ENCODE assay signal across 13 cellular contexts in the genomic region with DNA sequence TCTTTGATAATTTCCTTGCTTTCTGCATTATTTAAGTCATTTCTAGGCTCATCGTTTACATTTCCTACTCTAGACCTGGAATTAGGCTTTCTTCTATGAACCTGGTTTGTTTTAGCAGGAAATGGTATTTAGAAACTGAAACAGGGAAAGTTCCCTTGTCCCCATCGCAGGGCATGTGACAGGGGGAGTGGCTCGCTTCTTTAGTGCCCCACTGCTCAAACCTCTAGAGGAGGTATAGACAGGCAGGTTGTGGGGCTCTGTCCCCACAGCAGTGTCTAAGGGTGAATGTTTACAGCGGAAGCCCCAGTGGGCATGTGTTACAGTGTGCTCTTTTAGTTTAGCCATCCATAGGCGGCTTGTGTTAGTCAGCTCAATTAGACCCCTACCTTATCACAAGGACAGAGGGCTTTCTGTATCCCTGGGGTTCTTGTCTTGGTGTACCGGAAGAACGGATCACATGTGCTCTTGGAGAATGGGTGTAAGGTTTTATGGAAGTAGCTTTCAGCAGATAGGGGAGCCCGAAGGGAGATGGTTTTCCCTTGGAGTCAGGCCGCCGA. TPM values are rescaled to one million over a fixed set of nuclear protein-coding genes. Genes with fewer than 3 reads are reported as not detected.
DNase-seq lines count a peak whose midpoint lies in the region; ATAC-seq, FAIRE-seq and TF ChIP-seq lines count a peak whose summit lies in the region.
"Had no signal": no experiment of that assay in that cellular context is flagged by ENCODE, and none has a peak within 500 bp of the region (broad histone marks: within the 10 kb centered on the region; RNA-seq: fewer than 3 reads in every experiment).

No MANE protein-coding gene starts in this region.

- no peak overlapping the region for H3K9ac ChIP-seq in GM12878 (ENCODE audit: control insufficient read depth, insufficient read depth, low read length)

- H2AFZ ChIP-seq in GM12878 (ENCODE audit: control insufficient read depth, low read depth, low read length): peak overlapping the region; percentile 11

- BruUV-seq in GM12878 (replicated peaks; lab: Mats Ljungman, UMichigan): no TSS peak

- H3K4me3 Mint-ChIP-seq in stimulated activated naive CD8-positive, alpha-beta T cell treated with anti-CD3 and anti-CD28 coated beads, Interleukin-15, amount 100 ng/mL, for 72 hours: peak overlapping the region; percentile 4 to 39
- H3K4me3 Mint-ChIP-seq in chondrocyte (ENCODE audit: unreplicated experiment): no peak overlapping the region

- no peak for TF ChIP-seq POLR2A in GM12878 (IDR thresholded peaks at IDR 0.05; ENCODE audit: low read depth, low read length)

- H3K9me3 ChIP-seq in GM12878 (replicated peaks; ENCODE audit: control insufficient read depth, insufficient read depth, low read length): no peaks in the 10 kb centered on the region; the same call in 2 of the 3 replicates

- no peak for TF ChIP-seq EP300 in GM12878 (IDR thresholded peaks at IDR 0.05; ENCODE audit: borderline replicate concordance in 1 of 2, control insufficient read depth in 1 of 2, low read depth in 2 of 2, low read length in 2 of 2)

- CTCF ChIA-PET in GM12878 (lab: Yijun Ruan, JAX): no interaction called here
- CTCF ChIA-PET in GM10248 (lab: Yijun Ruan, JAX): no interaction called here

- peaks cover 26% of the 10 kb centered on the region for H3K36me3 Mint-ChIP-seq in chondrocyte (ENCODE audit: low read depth)

- POLR2A ChIA-PET in GM12878 (lab: Charles Lee) (no interaction called here), GM10248 (lab: Yijun Ruan, JAX) (no interaction called here)

- peak; percentile 13 for FAIRE-seq in GM12878 (lab: Jason Lieb, UNC)

- H3K36me3 ChIP-seq in GM12878 (ENCODE audit: control insufficient read depth in 2 of 2, insufficient read depth in 2 of 2, low read length in 1 of 2): no peaks in the 10 kb centered on the region

- H3K27ac Mint-ChIP-seq in stimulated activated naive CD8-positive, alpha-beta T cell treated with anti-CD3 and anti-CD28 coated beads, Interleukin-15, amount 100 ng/mL, for 72 hours: peak overlapping the region; percentile 42 to 80
- no peak overlapping the region for H3K27ac Mint-ChIP-seq in chondrocyte (ENCODE audit: unreplicated experiment)

- H3K4me2 ChIP-seq in GM12878 (ENCODE audit: control insufficient read depth, insufficient read depth): no peak overlapping the region

- peaks cover 4% of the 10 kb centered on the region for H3K4me1 ChIP-seq in GM12878 (ENCODE audit: control insufficient read depth, insufficient read depth, low read length)

- 85% methylated on average over 10 of the region's 10 CpGs for WGBS in GM12878 (ENCODE audit: insufficient coverage, insufficient replicate concordance, low lambda C conversion rate, missing lambda C conversion rate)

- H3K27me3 Mint-ChIP-seq in stimulated activated naive CD8-positive, alpha-beta T cell treated with anti-CD3 and anti-CD28 coated beads, Interleukin-15, amount 100 ng/mL, for 72 hours: no peaks in the 10 kb centered on the region
- H3K27me3 Mint-ChIP-seq in chondrocyte (ENCODE audit: low read depth): no peaks in the 10 kb centered on the region

- in situ Hi-C loops in GM12878 (cut with MboI): no loop called here

- SMC1A ChIA-PET in GM12878 (lab: Charles Lee; ENCODE audit: uncharacterized antibody, unreplicated experiment): no interaction called here

- no peaks in the 10 kb centered on the region for H4K20me1 ChIP-seq in GM12878 (ENCODE audit: control insufficient read depth, insufficient read depth)

- TF ChIP-seq CTCF in GM12878 (IDR thresholded peaks at IDR 0.05 in 2 of 3, conservative IDR thresholded peaks at IDR 0.05 in 1 of 3; ENCODE audit: control insufficient read depth in 2 of 3, extremely low read depth in 1 of 3, insufficient read depth in 1 of 3, low read depth in 3 of 3, low read length in 3 of 3): no peak
- no peak for TF ChIP-seq CTCF in GM10248 (IDR thresholded peaks at IDR 0.05; ENCODE audit: control extremely low read depth, extremely low read depth, low read depth, missing control alignments)
- no peak for TF ChIP-seq CTCF in chondrocyte (IDR thresholded peaks at IDR 0.05)

- peak in 1 of 2 donors; percentile 15 for DNase-seq in stimulated activated naive CD8-positive, alpha-beta T cell treated with anti-CD3 and anti-CD28 coated beads, Interleukin-15, amount 100 ng/mL, for 72 hours
- DNase-seq in stimulated activated naive CD8-positive, alpha-beta T cell treated with anti-CD3 and anti-CD28 coated beads, Interleukin-15, Interleukin-2, amounts not matched to agents 100 U/mL and 50 U/mL, for 24 hours: no peak
- DNase-seq in MV-4-11 (lab: John Stamatoyannopoulos, UW) (peak; percentile 19), GM12878 (ENCODE audit: low read depth, low spot score) (peak; percentile 16), NCI-H1436 (lab: John Stamatoyannopoulos, UW) (no peak), GM10248 (ENCODE audit: extremely low spot score) (no peak), chondrocyte (ENCODE audit: low spot score) (no peak)
- DNase-seq: HCEC 1CT, IMR-90, Kasumi-1, NCI-H1694, Right ventricle myocardium superior had no signal

- no peak for TF ChIP-seq RAD21 in GM12878 (IDR thresholded peaks at IDR 0.05; ENCODE audit: insufficient read depth, low read depth, low read length)

- H3K79me2 ChIP-seq in GM12878 (ENCODE audit: control insufficient read depth, insufficient read depth, low read length): no peaks in the 10 kb centered on the region

- no peaks in the 10 kb centered on the region for H3K27me3 ChIP-seq in GM12878 (replicated peaks in 1 of 2; ENCODE audit: control insufficient read depth in 2 of 2, insufficient read depth in 2 of 2, low read length in 1 of 2)

- H3K4me1 Mint-ChIP-seq in stimulated activated naive CD8-positive, alpha-beta T cell treated with anti-CD3 and anti-CD28 coated beads, Interleukin-15, amount 100 ng/mL, for 72 hours: peaks cover 13% of the 10 kb centered on the region
- H3K4me1 Mint-ChIP-seq in chondrocyte (ENCODE audit: low read depth): no peaks in the 10 kb centered on the region

- ATAC-seq in stimulated activated naive CD8-positive, alpha-beta T cell treated with anti-CD3 and anti-CD28 coated beads, Interleukin-15, amount 100 ng/mL, for 72 hours: peak; percentile 79
- ATAC-seq in stimulated activated naive CD8-positive, alpha-beta T cell treated with anti-CD3 and anti-CD28 coated beads, Interleukin-15, Interleukin-2, amounts not matched to agents 100 U/mL and 50 U/mL, for 24 hours: no peak
- peak; percentile 93 for ATAC-seq in GM12878
- ATAC-seq: SK-N-SH treated with all-trans-retinoic acid at 6 μM for 48 hours had no signal

- H3K9me3 Mint-ChIP-seq in stimulated activated naive CD8-positive, alpha-beta T cell treated with anti-CD3 and anti-CD28 coated beads, Interleukin-15, amount 100 ng/mL, for 72 hours: no peaks in the 10 kb centered on the region
- peaks cover 3% of the 10 kb centered on the region for H3K9me3 Mint-ChIP-seq in chondrocyte (ENCODE audit: low read depth)

- no peak overlapping the region for H3K4me3 ChIP-seq in GM12878

- RAD21 ChIA-PET in GM12878 (lab: Charles Lee; ENCODE audit: unreplicated experiment): no interaction called here

- no peak overlapping the region for H3K27ac ChIP-seq in GM12878 (ENCODE audit: control insufficient read depth, insufficient read depth)

- intact Hi-C loops in GM12878 (cut with micrococcal nuclease; ENCODE audit: unreplicated experiment): no loop called here

TF ChIP-seq in GM12878, 131 proteins besides CTCF, POLR2A, EP300 and RAD21 (continues in another document):
- TF ChIP-seq, protein P1, sequence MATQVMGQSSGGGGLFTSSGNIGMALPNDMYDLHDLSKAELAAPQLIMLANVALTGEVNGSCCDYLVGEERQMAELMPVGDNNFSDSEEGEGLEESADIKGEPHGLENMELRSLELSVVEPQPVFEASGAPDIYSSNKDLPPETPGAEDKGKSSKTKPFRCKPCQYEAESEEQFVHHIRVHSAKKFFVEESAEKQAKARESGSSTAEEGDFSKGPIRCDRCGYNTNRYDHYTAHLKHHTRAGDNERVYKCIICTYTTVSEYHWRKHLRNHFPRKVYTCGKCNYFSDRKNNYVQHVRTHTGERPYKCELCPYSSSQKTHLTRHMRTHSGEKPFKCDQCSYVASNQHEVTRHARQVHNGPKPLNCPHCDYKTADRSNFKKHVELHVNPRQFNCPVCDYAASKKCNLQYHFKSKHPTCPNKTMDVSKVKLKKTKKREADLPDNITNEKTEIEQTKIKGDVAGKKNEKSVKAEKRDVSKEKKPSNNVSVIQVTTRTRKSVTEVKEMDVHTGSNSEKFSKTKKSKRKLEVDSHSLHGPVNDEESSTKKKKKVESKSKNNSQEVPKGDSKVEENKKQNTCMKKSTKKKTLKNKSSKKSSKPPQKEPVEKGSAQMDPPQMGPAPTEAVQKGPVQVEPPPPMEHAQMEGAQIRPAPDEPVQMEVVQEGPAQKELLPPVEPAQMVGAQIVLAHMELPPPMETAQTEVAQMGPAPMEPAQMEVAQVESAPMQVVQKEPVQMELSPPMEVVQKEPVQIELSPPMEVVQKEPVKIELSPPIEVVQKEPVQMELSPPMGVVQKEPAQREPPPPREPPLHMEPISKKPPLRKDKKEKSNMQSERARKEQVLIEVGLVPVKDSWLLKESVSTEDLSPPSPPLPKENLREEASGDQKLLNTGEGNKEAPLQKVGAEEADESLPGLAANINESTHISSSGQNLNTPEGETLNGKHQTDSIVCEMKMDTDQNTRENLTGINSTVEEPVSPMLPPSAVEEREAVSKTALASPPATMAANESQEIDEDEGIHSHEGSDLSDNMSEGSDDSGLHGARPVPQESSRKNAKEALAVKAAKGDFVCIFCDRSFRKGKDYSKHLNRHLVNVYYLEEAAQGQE (IDR thresholded peaks at IDR 0.05; ENCODE audit: low read depth, low read length): no peak
- no peak for TF ChIP-seq TAF1 (IDR thresholded peaks at IDR 0.05; ENCODE audit: borderline replicate concordance, low read depth, low read length)
- TF ChIP-seq RAD51 (IDR thresholded peaks at IDR 0.05): peak; percentile 74

RNA-seq across cellular contexts. Expression of a gene that starts 25.0 kb away (rescaled TPM):
- 15.7 and 17.5 TPM in 2 replicates for total RNA-seq in GM12878 (2013; cell fraction: nucleolus; rRNA removed)
- 4.1 and 4.2 TPM in 2 replicates for total RNA-seq in GM12878 (2014; rRNA removed)
- total RNA-seq in GM12878 (2014; rRNA removed; fragmentation: Illumina TruSeq; extraction: Trizol): 7.4 and 8.6 TPM in 2 replicates
- total RNA-seq in GM12878 (2021): 5.5 and 6.1 TPM in 2 replicates
- 2.8 TPM for polyA plus RNA-seq in GM12878 (2011; ENCODE audit: low read depth)
- polyA plus RNA-seq in GM12878 (2011; rRNA removed): 5.3 and 12.0 TPM in 2 replicates
- polyA plus RNA-seq in GM12878 (2011; cell fraction: cytosol; rRNA removed): 1.3 and 1.6 TPM in 2 replicates
- 5.7 and 6.2 TPM in 2 replicates for polyA plus RNA-seq in GM12878 (2011; cell fraction: nucleus; rRNA removed)
- polyA plus RNA-seq in GM12878 (2012): 4.3 and 5.0 TPM in 2 replicates
- polyA plus RNA-seq in GM12878 (2014; fragmentation: Illumina TruSeq; extraction: Trizol): 8.2 and 10.4 TPM in 2 replicates
- polyA plus RNA-seq in GM12878 (2014; fragmentation: Nextera tagmentation; extraction: Ambion mirVana): 1 to 10 TPM; 5.3 to 5.8 TPM
- polyA plus RNA-seq in GM12878 (2014; rRNA removed): 4.3 and 5.4 TPM in 2 replicates
- 1 to 10 TPM; 9.4 to 9.9 TPM for polyA plus RNA-seq in GM12878 (2016; fragmentation: Nextera tagmentation; extraction: Ambion mirVana)
- 1.6 and 2.6 TPM in 2 replicates for polyA minus RNA-seq in GM12878 (2011; rRNA and poly(A)+ RNA removed)
- 2.3 and 2.8 TPM in 2 replicates for polyA minus RNA-seq in GM12878 (2011; cell fraction: cytosol; rRNA and poly(A)+ RNA removed)
- polyA minus RNA-seq in GM12878 (2011; cell fraction: nucleus; rRNA and poly(A)+ RNA removed): 3.0 and 4.6 TPM in 2 replicates
- total RNA-seq in chondrocyte: 8.6 to 10.9 TPM (median 8.9 TPM) in 3 replicates

Comparison
In these comparisons a context has a peak if more than half of its experiments do, and no peak if none do; other contexts are left out.
1. DNase-seq: peak in MV-4-11 (single experiment) and GM12878 (single experiment); none in stimulated activated naive CD8-positive, alpha-beta T cell treated with anti-CD3 and anti-CD28 coated beads, Interleukin-15, Interleukin-2, amounts not matched to agents 100 U/mL and 50 U/mL, for 24 hours (single experiment), NCI-H1436 (single experiment), GM10248 (single experiment) and chondrocyte (single experiment).